In the genomic region with DNA sequence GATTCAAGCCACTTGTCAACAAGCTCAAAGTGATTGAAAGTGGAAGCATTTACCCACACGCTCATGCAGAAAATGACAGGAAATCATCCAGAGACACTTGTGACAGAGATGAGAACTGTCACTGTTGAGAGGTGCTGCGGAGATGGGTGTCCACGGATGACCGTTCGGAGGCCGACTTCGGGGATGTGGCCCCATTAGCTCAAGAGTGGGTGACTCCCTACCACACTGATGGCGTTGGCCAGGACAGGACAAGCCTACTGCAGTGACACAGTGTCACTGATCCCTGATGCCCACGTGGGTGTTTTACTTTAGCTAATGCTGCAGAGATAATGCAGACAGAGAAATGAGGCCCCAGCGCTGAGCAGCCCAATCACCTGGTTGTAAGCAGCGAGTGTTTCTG, we compare ENCODE assay signal across 16 cellular contexts.
DNase-seq lines count a peak whose midpoint lies in the region; ATAC-seq, FAIRE-seq and TF ChIP-seq lines count a peak whose summit lies in the region.
"Had no signal": no experiment of that assay in that cellular context is flagged by ENCODE, and none has a peak within 500 bp of the region (broad histone marks: within the 10 kb centered on the region; RNA-seq: fewer than 3 reads in every experiment).

No MANE protein-coding gene starts in this region.

- H3K27ac Mint-ChIP-seq in activated T-helper 1 cell treated with anti-CD3 and anti-CD28 coated beads, Interleukin-12 subunit alpha, Interleukin-12 subunit beta, Interleukin-2, Interleukin-4 antibody, amounts not matched to agents 30 ng/mL and 10 ng/mL and 1 ng/mL, durations not matched to agents 14 hours and 24 hours and 36 hours, result peak overlapping the region; percentile 80
- peak overlapping the region in 2 of 9 donors; percentile 16 to 84 for H3K27ac Mint-ChIP-seq in naive thymus-derived CD4-positive, alpha-beta T cell
- H3K27ac Mint-ChIP-seq: activated naive CD8-positive, alpha-beta T cell had no signal

- H3K4me3 ChIP-seq in naive thymus-derived CD4-positive, alpha-beta T cell (ENCODE audit: low read length), result peak overlapping the region; percentile 25
- H3K4me3 ChIP-seq: hepatocyte had no signal

- no peak for TF ChIP-seq POLR2A in GM12891 (IDR thresholded peaks at IDR 0.05; ENCODE audit: low read depth, low read length)

- H3K4me1 ChIP-seq in naive thymus-derived CD4-positive, alpha-beta T cell (ENCODE audit: control insufficient read depth in 2 of 2, insufficient read depth in 2 of 2, low read length in 2 of 2), result peaks cover 0 to 25% of the 10 kb centered on the region in 2 donors

- H3K36me3 Mint-ChIP-seq in activated T-cell treated with anti-CD3 and anti-CD28 coated beads, Interleukin-2, amount 50 U/mL, for 4 hours (ENCODE audit: insufficient read depth), result no peaks in the 10 kb centered on the region
- no peaks in the 10 kb centered on the region for H3K36me3 Mint-ChIP-seq in activated T-helper 1 cell treated with anti-CD3 and anti-CD28 coated beads, Interleukin-12 subunit alpha, Interleukin-12 subunit beta, Interleukin-2, Interleukin-4 antibody, amounts not matched to agents 30 ng/mL and 10 ng/mL and 1 ng/mL, durations not matched to agents 14 hours and 24 hours and 36 hours (ENCODE audit: low read depth)
- H3K36me3 Mint-ChIP-seq in naive thymus-derived CD4-positive, alpha-beta T cell, result peaks cover 0 to 3% (median 0%) of the 10 kb centered on the region in 5 donors
- H3K36me3 Mint-ChIP-seq: activated naive CD8-positive, alpha-beta T cell had no signal

- POLR2A ChIA-PET in naive thymus-derived CD4-positive, alpha-beta T cell (lab: Charles Lee), result no interaction called here
- POLR2A ChIA-PET in RWPE1 (lab: Yijun Ruan, JAX; ENCODE audit: low non-redundant PET), result no interaction called here

- peak; percentile 10 to 50 for ATAC-seq in activated T-cell treated with anti-CD3 and anti-CD28 coated beads, Interleukin-2, amount 50 U/mL, for 4 hours
- ATAC-seq in HG02798 (IDR thresholded peaks at IDR 0.05; ENCODE audit: poor library complexity, unreplicated experiment), result peak; percentile 47
- peak; percentile 30 for ATAC-seq in naive thymus-derived CD4-positive, alpha-beta T cell

- peaks cover 42% of the 10 kb centered on the region for H3K4me1 Mint-ChIP-seq in activated T-cell treated with anti-CD3 and anti-CD28 coated beads, Interleukin-2, amount 50 U/mL, for 4 hours (ENCODE audit: low read depth)
- H3K4me1 Mint-ChIP-seq in activated T-helper 1 cell treated with anti-CD3 and anti-CD28 coated beads, Interleukin-12 subunit alpha, Interleukin-12 subunit beta, Interleukin-2, Interleukin-4 antibody, amounts not matched to agents 30 ng/mL and 10 ng/mL and 1 ng/mL, durations not matched to agents 14 hours and 24 hours and 36 hours (ENCODE audit: low read depth), result peaks cover 54% of the 10 kb centered on the region
- H3K4me1 Mint-ChIP-seq in naive thymus-derived CD4-positive, alpha-beta T cell, result peaks cover 0 to 29% (median 14%) of the 10 kb centered on the region in 7 donors

- no peak for FAIRE-seq in GM12891 (lab: Jason Lieb, UNC)

- H3K27ac ChIP-seq in naive thymus-derived CD4-positive, alpha-beta T cell (ENCODE audit: low read depth, low read length), result peak overlapping the region; percentile 1
- H3K27ac ChIP-seq in RWPE1, result no peak overlapping the region
- H3K27ac ChIP-seq: hepatocyte had no signal

- peak overlapping the region; percentile 9 for H3K4me3 Mint-ChIP-seq in activated T-cell treated with anti-CD3 and anti-CD28 coated beads, Interleukin-2, amount 50 U/mL, for 4 hours
- H3K4me3 Mint-ChIP-seq in activated T-helper 1 cell treated with anti-CD3 and anti-CD28 coated beads, Interleukin-12 subunit alpha, Interleukin-12 subunit beta, Interleukin-2, Interleukin-4 antibody, amounts not matched to agents 30 ng/mL and 10 ng/mL and 1 ng/mL, durations not matched to agents 14 hours and 24 hours and 36 hours, result peak overlapping the region; percentile 64
- H3K4me3 Mint-ChIP-seq in naive thymus-derived CD4-positive, alpha-beta T cell, result peak overlapping the region in 2 of 10 donors; percentile 15 to 54
- H3K4me3 Mint-ChIP-seq: activated naive CD8-positive, alpha-beta T cell; H9; stimulated activated naive CD8-positive, alpha-beta T cell treated with anti-CD3 and anti-CD28 coated beads, Interleukin-15, Interleukin-2, amounts not matched to agents 100 ng/mL and 50 ng/mL, for 24 hours had no signal

- H3K27me3 ChIP-seq in naive thymus-derived CD4-positive, alpha-beta T cell (ENCODE audit: control insufficient read depth in 2 of 2, insufficient read depth in 2 of 2, low read length in 2 of 2), result no peaks in the 10 kb centered on the region
- H3K27me3 ChIP-seq: hepatocyte had no signal

- intact Hi-C loops in activated T-helper 1 cell treated with anti-CD3 and anti-CD28 coated beads, Interleukin-12 subunit alpha, Interleukin-12 subunit beta, Interleukin-2, Interleukin-4 antibody, amounts not matched to agents 30 ng/mL and 10 ng/mL and 1 ng/mL, durations not matched to agents 14 hours and 24 hours and 36 hours (cut with micrococcal nuclease), result loop anchor here (1.0 to 2.0 kb wide), 2 partner anchors 9 to 13 kb away; no protein-coding TSS in a partner anchor
- intact Hi-C loops in naive thymus-derived CD4-positive, alpha-beta T cell (cut with micrococcal nuclease), result loop anchor here in 1 of 2 donors (2.0 kb wide), 1 partner anchor 43 kb away; no protein-coding TSS in a partner anchor

- peak; percentile 13 for DNase-seq in activated T-cell treated with anti-CD3 and anti-CD28 coated beads, Interleukin-2, amount 50 U/mL, for 4 hours
- DNase-seq in activated T-cell treated with anti-CD3 and anti-CD28 coated beads, Interleukin-2, amount 50 U/mL, for 1 hour, result no peak
- DNase-seq in activated T-helper 1 cell treated with anti-CD3 and anti-CD28 coated beads, Interleukin-12 subunit alpha, Interleukin-12 subunit beta, Interleukin-2, Interleukin-4 antibody, amounts not matched to agents 30 ng/mL and 10 ng/mL and 1 ng/mL, durations not matched to agents 14 hours and 24 hours and 36 hours (ENCODE audit: low spot score), result no peak
- DNase-seq in naive thymus-derived CD4-positive, alpha-beta T cell, result peak in 1 of 9 donors; percentile 43
- DNase-seq in mucosa of gallbladder (ENCODE audit: low spot score) (no peak), GM12891 (ENCODE audit: insufficient read length, low spot score) (no peak), RWPE1 (ENCODE audit: low spot score) (no peak)
- DNase-seq: COR-L47; effector CD8-positive, alpha-beta T cell; H9; NCI-H2171; SHP77 treated with DMSO at 0.1 percent for 48 hours had no signal

- no peaks in the 10 kb centered on the region for H3K9me3 Mint-ChIP-seq in activated T-cell treated with anti-CD3 and anti-CD28 coated beads, Interleukin-2, amount 50 U/mL, for 4 hours
- peaks cover 4% of the 10 kb centered on the region for H3K9me3 Mint-ChIP-seq in activated T-helper 1 cell treated with anti-CD3 and anti-CD28 coated beads, Interleukin-12 subunit alpha, Interleukin-12 subunit beta, Interleukin-2, Interleukin-4 antibody, amounts not matched to agents 30 ng/mL and 10 ng/mL and 1 ng/mL, durations not matched to agents 14 hours and 24 hours and 36 hours
- H3K9me3 Mint-ChIP-seq in naive thymus-derived CD4-positive, alpha-beta T cell, result peaks cover 0 to 3% (median 0%) of the 10 kb centered on the region in 11 donors
- H3K9me3 Mint-ChIP-seq: stimulated activated naive CD8-positive, alpha-beta T cell treated with anti-CD3 and anti-CD28 coated beads, Interleukin-15, Interleukin-2, amounts not matched to agents 100 ng/mL and 50 ng/mL, for 24 hours had no signal

- H3K27me3 Mint-ChIP-seq in activated T-cell treated with anti-CD3 and anti-CD28 coated beads, Interleukin-2, amount 50 U/mL, for 4 hours (ENCODE audit: low read depth), result no peaks in the 10 kb centered on the region
- H3K27me3 Mint-ChIP-seq in activated T-helper 1 cell treated with anti-CD3 and anti-CD28 coated beads, Interleukin-12 subunit alpha, Interleukin-12 subunit beta, Interleukin-2, Interleukin-4 antibody, amounts not matched to agents 30 ng/mL and 10 ng/mL and 1 ng/mL, durations not matched to agents 14 hours and 24 hours and 36 hours (ENCODE audit: insufficient read depth), result peaks cover 8% of the 10 kb centered on the region
- no peaks in the 10 kb centered on the region for H3K27me3 Mint-ChIP-seq in naive thymus-derived CD4-positive, alpha-beta T cell
- H3K27me3 Mint-ChIP-seq: activated naive CD8-positive, alpha-beta T cell; stimulated activated naive CD8-positive, alpha-beta T cell treated with anti-CD3 and anti-CD28 coated beads, Interleukin-15, Interleukin-2, amounts not matched to agents 100 ng/mL and 50 ng/mL, for 24 hours had no signal

- no peaks in the 10 kb centered on the region for H3K9me3 ChIP-seq in naive thymus-derived CD4-positive, alpha-beta T cell (ENCODE audit: control insufficient read depth in 2 of 3, low read length in 3 of 3)

- TF ChIP-seq CTCF in RWPE1 (conservative IDR thresholded peaks at IDR 0.05; ENCODE audit: low read depth), result no peak

- no peaks in the 10 kb centered on the region for H3K36me3 ChIP-seq in naive thymus-derived CD4-positive, alpha-beta T cell (ENCODE audit: control insufficient read depth in 2 of 3, insufficient read depth in 3 of 3, low read length in 3 of 3)

- CTCF ChIA-PET in naive thymus-derived CD4-positive, alpha-beta T cell (lab: Charles Lee), result interaction anchor here (1.9 kb wide), 1 partner anchor 9 kb away, joined by 4 read pairs; no protein-coding TSS in a partner anchor
- CTCF ChIA-PET in RWPE1 (lab: Yijun Ruan, JAX), result interaction anchor here (0.6 kb wide), 1 partner anchor 337 kb away, joined by 4 read pairs; no protein-coding TSS in a partner anchor

TF ChIP-seq in GM12891, 5 proteins besides CTCF, POLR2A, EP300 and RAD21:
- TF ChIP-seq TAF1 (IDR thresholded peaks at IDR 0.05; ENCODE audit: low read depth, low read length) (no peak), POLR2AphosphoS5 (IDR thresholded peaks at IDR 0.05; ENCODE audit: low read depth, low read length) (no peak), PAX5 (IDR thresholded peaks at IDR 0.05; ENCODE audit: insufficient read depth, low read length, severe bottlenecking) (no peak), SPI1 (IDR thresholded peaks at IDR 0.05; ENCODE audit: low read depth, low read length) (no peak), POU2F2 (IDR thresholded peaks at IDR 0.05; ENCODE audit: low read depth, low read length) (no peak)
